9 cellular contexts compared by ENCODE assay signal in the genomic region with DNA sequence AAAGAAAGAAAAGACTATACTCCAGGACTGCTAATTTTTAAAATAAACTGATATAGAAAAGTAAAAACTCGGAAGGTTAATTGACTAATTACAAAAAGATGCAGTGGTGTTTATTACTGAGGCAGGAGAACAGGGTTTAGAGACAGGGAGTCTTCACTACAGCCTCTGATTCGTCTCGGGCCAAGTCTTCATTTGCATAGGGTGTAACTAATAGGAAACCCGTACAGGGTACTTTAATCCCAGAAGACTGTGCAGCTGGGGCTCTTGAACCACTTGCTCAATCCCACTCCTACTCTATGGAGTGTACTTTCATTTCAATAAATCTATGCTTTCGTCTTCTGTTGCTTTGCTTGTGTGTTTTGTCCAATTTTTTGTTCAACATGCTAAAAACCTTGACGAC. TPM values are rescaled to one million over a fixed set of nuclear protein-coding genes. Genes with fewer than 3 reads are reported as not detected.
DNase-seq lines count a peak whose midpoint lies in the region; ATAC-seq, FAIRE-seq and TF ChIP-seq lines count a peak whose summit lies in the region.
"Had no signal": no experiment of that assay in that cellular context is flagged by ENCODE, and none has a peak within 500 bp of the region (broad histone marks: within the 10 kb centered on the region; RNA-seq: fewer than 3 reads in every experiment).

No MANE protein-coding gene starts in this region.

- H3K27me3 ChIP-seq in astrocyte (ENCODE audit: insufficient read depth, low read length) (no peaks in the 10 kb centered on the region), upper lobe of left lung (no peaks in the 10 kb centered on the region), MG63 (no peaks in the 10 kb centered on the region)

- no peak for DNase-seq in activated naive CD4-positive, alpha-beta T cell treated with anti-CD3 and anti-CD28 coated beads, Interleukin-2, amount 10 ng/mL, durations not matched to agents 7 days and 5 days
- DNase-seq in activated naive CD4-positive, alpha-beta T cell treated with Interleukin-2 at 50 U/mL for 16 hours = no peak
- DNase-seq in astrocyte (ENCODE audit: low read depth) = no peak
- no peak for DNase-seq in left lobe of liver (ENCODE audit: low spot score)
- DNase-seq in upper lobe of left lung = peak in 1 of 2 donors; percentile 66
- DNase-seq in HK-2 (ENCODE audit: unreplicated experiment) = no peak
- DNase-seq in GF-D8 (lab: John Stamatoyannopoulos, UW) = no peak
- DNase-seq in MG63 = no peak
- DNase-seq: Calu3 had no signal

- no peak for FAIRE-seq in astrocyte (lab: Jason Lieb, UNC)

- H3K36me3 ChIP-seq in astrocyte (ENCODE audit: insufficient read depth, low read length) (peaks cover 34% of the 10 kb centered on the region), upper lobe of left lung (peaks cover 13 to 56% (median 45%) of the 10 kb centered on the region in 4 donors), MG63 (peaks cover 66% of the 10 kb centered on the region)

- H3K4me1 ChIP-seq in astrocyte (ENCODE audit: insufficient read depth, low read length) = peaks cover 3% of the 10 kb centered on the region
- H3K4me1 ChIP-seq in upper lobe of left lung = peaks cover 9 to 16% (median 12%) of the 10 kb centered on the region in 4 donors

- H3K4me3 ChIP-seq in astrocyte (ENCODE audit: insufficient read depth, low read depth, low read length) = peak overlapping the region; percentile 11
- H3K4me3 ChIP-seq in upper lobe of left lung = peak overlapping the region in 3 of 4 donors; percentile 30 to 37 (median 31)
- H3K4me3 ChIP-seq in MG63 = no peak overlapping the region

- TF ChIP-seq CTCF in astrocyte (IDR thresholded peaks at IDR 0.05; ENCODE audit: insufficient read depth, low read depth, low read length) (no peak), upper lobe of left lung (IDR thresholded peaks at IDR 0.05) (no peak)

- H3K36me3 Mint-ChIP-seq in activated naive CD4-positive, alpha-beta T cell treated with anti-CD3 and anti-CD28 coated beads, Interleukin-2, amount 10 ng/mL, durations not matched to agents 7 days and 5 days = peaks cover 25% of the 10 kb centered on the region
- H3K36me3 Mint-ChIP-seq in astrocyte (ENCODE audit: low read depth, unreplicated experiment) = peaks cover 4% of the 10 kb centered on the region

- peaks cover 27% of the 10 kb centered on the region for H4K20me1 ChIP-seq in astrocyte (ENCODE audit: insufficient read depth, low read length)

- H3K27me3 Mint-ChIP-seq in activated naive CD4-positive, alpha-beta T cell treated with anti-CD3 and anti-CD28 coated beads, Interleukin-2, amount 10 ng/mL, durations not matched to agents 7 days and 5 days = no peaks in the 10 kb centered on the region
- H3K27me3 Mint-ChIP-seq in astrocyte (ENCODE audit: low read depth, unreplicated experiment) = no peaks in the 10 kb centered on the region

- H3K27ac Mint-ChIP-seq in activated naive CD4-positive, alpha-beta T cell treated with anti-CD3 and anti-CD28 coated beads, Interleukin-2, amount 10 ng/mL, durations not matched to agents 7 days and 5 days = peak overlapping the region; percentile 61
- H3K27ac Mint-ChIP-seq in astrocyte (ENCODE audit: unreplicated experiment) = no peak overlapping the region

- peaks cover 46% of the 10 kb centered on the region for H3K79me2 ChIP-seq in astrocyte (ENCODE audit: insufficient read depth, low read length)

- H3K27ac ChIP-seq in astrocyte (ENCODE audit: low read depth, low read length) (no peak overlapping the region), upper lobe of left lung (peak overlapping the region in 3 of 4 donors; percentile 7 to 64 (median 44))

- no peak overlapping the region for H3K4me3 Mint-ChIP-seq in activated naive CD4-positive, alpha-beta T cell treated with anti-CD3 and anti-CD28 coated beads, Interleukin-2, amount 10 ng/mL, durations not matched to agents 7 days and 5 days
- no peak overlapping the region for H3K4me3 Mint-ChIP-seq in astrocyte (ENCODE audit: unreplicated experiment)

- H3K9me3 ChIP-seq in astrocyte (ENCODE audit: insufficient read depth, low read depth, low read length) (no peaks in the 10 kb centered on the region), upper lobe of left lung (no peaks in the 10 kb centered on the region), MG63 (no peaks in the 10 kb centered on the region)

- CTCF ChIA-PET in activated naive CD4-positive, alpha-beta T cell treated with anti-CD3 and anti-CD28 coated beads, Interleukin-2, amount 10 ng/mL, durations not matched to agents 7 days and 5 days (lab: Charles Lee) = interaction anchor here (0.7 to 2.8 kb wide), 10 partner anchors 9 to 100 kb away, joined by 3 to 32 read pairs (median 4); no protein-coding TSS in a partner anchor

- peaks cover 14% of the 10 kb centered on the region for H3K4me1 Mint-ChIP-seq in activated naive CD4-positive, alpha-beta T cell treated with anti-CD3 and anti-CD28 coated beads, Interleukin-2, amount 10 ng/mL, durations not matched to agents 7 days and 5 days
- H3K4me1 Mint-ChIP-seq in astrocyte (ENCODE audit: low read depth, unreplicated experiment) = peaks cover 4% of the 10 kb centered on the region

- TF ChIP-seq POLR2A in upper lobe of left lung (IDR thresholded peaks at IDR 0.05) = no peak

- no peaks in the 10 kb centered on the region for H3K9me3 Mint-ChIP-seq in activated naive CD4-positive, alpha-beta T cell treated with anti-CD3 and anti-CD28 coated beads, Interleukin-2, amount 10 ng/mL, durations not matched to agents 7 days and 5 days
- H3K9me3 Mint-ChIP-seq in astrocyte (ENCODE audit: unreplicated experiment) = no peaks in the 10 kb centered on the region

- peak; percentile 46 for ATAC-seq in left lobe of liver
- peak; percentile 63 to 67 for ATAC-seq in upper lobe of left lung (ENCODE audit: low FRiP score in 2 of 2)

- peak overlapping the region; percentile 69 for H3K4me2 ChIP-seq in astrocyte (ENCODE audit: low read length)

- H3K9ac ChIP-seq in astrocyte (ENCODE audit: low read length) = peak overlapping the region; percentile 44

- no peak for TF ChIP-seq EP300 in upper lobe of left lung (IDR thresholded peaks at IDR 0.05)

- no peak overlapping the region for H2AFZ ChIP-seq in astrocyte (ENCODE audit: low read depth, low read length)

- 29 to 33% methylated on average over 6 of the region's 6 CpGs for WGBS in upper lobe of left lung, 2 donors

RNA-seq across cellular contexts. Expression of gene SDHB, which starts 8.2 kb away (rescaled TPM):
- total RNA-seq in astrocyte = 83.0 and 84.9 TPM in 2 replicates
- total RNA-seq in left lobe of liver = 140 TPM
- 10 to 100 TPM; 37.7 to 98.7 (median 74.8) TPM for total RNA-seq in upper lobe of left lung
- 332 and 487 TPM in 2 replicates for total RNA-seq in MG63 (2014; rRNA removed; shearing (Covaris generic); ENCODE audit: low replicate concordance)

RNA-seq across cellular contexts. Expression of gene ATP13A2, which starts 33.9 kb away (rescaled TPM):
- total RNA-seq in astrocyte (67.8 and 76.5 TPM in 2 replicates), left lobe of liver (10.3 TPM), upper lobe of left lung (100 to 1,000 TPM in 1 of 6 donors, 10 to 100 TPM in 5; 39.2 to 110 (median 66.5) TPM)
- total RNA-seq in MG63 (2014; rRNA removed; shearing (Covaris generic); ENCODE audit: low replicate concordance) = 28.6 and 31.1 TPM in 2 replicates
